ENCODE assay signal across 2 cellular contexts in genomic region chr6:112224088-112224487, GRCh38.
TF ChIP-seq lines count a peak whose summit lies in the region.

No MANE protein-coding gene starts in this region.

TF ChIP-seq in SK-N-SH, 30 proteins besides CTCF, POLR2A, EP300 and RAD21 (continued from another document):
- TF ChIP-seq YY1 (IDR thresholded peaks at IDR 0.05; ENCODE audit: low read depth): no peak
- TF ChIP-seq, protein P1, sequence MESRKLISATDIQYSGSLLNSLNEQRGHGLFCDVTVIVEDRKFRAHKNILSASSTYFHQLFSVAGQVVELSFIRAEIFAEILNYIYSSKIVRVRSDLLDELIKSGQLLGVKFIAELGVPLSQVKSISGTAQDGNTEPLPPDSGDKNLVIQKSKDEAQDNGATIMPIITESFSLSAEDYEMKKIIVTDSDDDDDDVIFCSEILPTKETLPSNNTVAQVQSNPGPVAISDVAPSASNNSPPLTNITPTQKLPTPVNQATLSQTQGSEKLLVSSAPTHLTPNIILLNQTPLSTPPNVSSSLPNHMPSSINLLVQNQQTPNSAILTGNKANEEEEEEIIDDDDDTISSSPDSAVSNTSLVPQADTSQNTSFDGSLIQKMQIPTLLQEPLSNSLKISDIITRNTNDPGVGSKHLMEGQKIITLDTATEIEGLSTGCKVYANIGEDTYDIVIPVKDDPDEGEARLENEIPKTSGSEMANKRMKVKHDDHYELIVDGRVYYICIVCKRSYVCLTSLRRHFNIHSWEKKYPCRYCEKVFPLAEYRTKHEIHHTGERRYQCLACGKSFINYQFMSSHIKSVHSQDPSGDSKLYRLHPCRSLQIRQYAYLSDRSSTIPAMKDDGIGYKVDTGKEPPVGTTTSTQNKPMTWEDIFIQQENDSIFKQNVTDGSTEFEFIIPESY (IDR thresholded peaks at IDR 0.05; ENCODE audit: borderline replicate concordance, low read depth): no peak
- no peak for TF ChIP-seq MAX (IDR thresholded peaks at IDR 0.05; ENCODE audit: low read depth)
- no peak for TF ChIP-seq REST (IDR thresholded peaks at IDR 0.05; ENCODE audit: low read depth, low read length)
- no peak for TF ChIP-seq SMC3 (IDR thresholded peaks at IDR 0.05; ENCODE audit: low read depth, low read length)

TF ChIP-seq in SK-N-SH treated with all-trans-retinoic acid at 6 μM for 48 hours, 23 proteins besides CTCF, POLR2A, EP300 and RAD21 (continued from another document):
- no peak for TF ChIP-seq POU6F1 (CRISPR knock-in tag; IDR thresholded peaks at IDR 0.05; ENCODE audit: borderline replicate concordance, low read depth)
- TF ChIP-seq GLIS3 (CRISPR knock-in tag; IDR thresholded peaks at IDR 0.05): no peak
- no peak for TF ChIP-seq BACH2 (CRISPR knock-in tag; IDR thresholded peaks at IDR 0.05; ENCODE audit: borderline replicate concordance)
